Comparison of ENCODE assay signal across 16 cellular contexts in the genomic region with DNA sequence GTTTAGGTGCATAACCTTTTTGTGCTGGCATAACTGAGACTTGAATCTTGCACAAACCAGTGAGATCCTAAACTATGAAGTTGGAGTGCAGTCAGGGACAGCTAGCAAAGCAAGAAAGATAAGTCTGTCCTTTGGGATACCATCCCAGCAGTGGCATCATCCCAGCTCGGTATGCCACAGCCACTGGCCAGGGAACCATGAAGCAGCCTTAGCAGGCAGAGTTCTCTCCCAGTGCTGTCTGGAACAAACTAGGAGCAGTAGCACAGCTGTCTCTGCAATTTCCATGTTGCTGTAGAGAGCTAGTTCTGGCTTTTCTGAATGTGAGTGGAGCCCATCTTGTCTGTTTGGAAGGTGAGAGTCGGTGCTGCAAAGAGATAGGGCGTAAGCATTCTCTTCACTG.
DNase-seq lines count a peak whose midpoint lies in the region; ATAC-seq and TF ChIP-seq lines count a peak whose summit lies in the region.
"Had no signal": no experiment of that assay in that cellular context is flagged by ENCODE, and none has a peak within 500 bp of the region (broad histone marks: within the 10 kb centered on the region; RNA-seq: fewer than 3 reads in every experiment).

No MANE protein-coding gene starts in this region.

- H3K4me3 ChIP-seq in left ventricle myocardium inferior (no peak overlapping the region), fibroblast of the aortic adventitia (ENCODE audit: low read depth, low read length) (no peak overlapping the region), neural progenitor cell (no peak overlapping the region), uterus (no peak overlapping the region)
- H3K4me3 ChIP-seq: BLaER1 had no signal

- peak overlapping the region; percentile 81 for H2AFZ ChIP-seq in neural progenitor cell (replicated peaks)

- H3K4me1 ChIP-seq in left ventricle myocardium inferior (no peaks in the 10 kb centered on the region), neural progenitor cell (no peaks in the 10 kb centered on the region), uterus (no peaks in the 10 kb centered on the region)
- H3K4me1 ChIP-seq: BLaER1, Caco-2 had no signal

- H4K20me1 ChIP-seq in neural progenitor cell (ENCODE audit: low read depth) = no peaks in the 10 kb centered on the region
- H4K20me1 ChIP-seq: BLaER1 had no signal

- H3K27me3 Mint-ChIP-seq in neural progenitor cell (ENCODE audit: insufficient read depth, low read depth) (no peaks in the 10 kb centered on the region), HFFc6 (ENCODE audit: insufficient read depth) (peaks cover 3% of the 10 kb centered on the region)

- no peaks in the 10 kb centered on the region for H3K4me1 Mint-ChIP-seq in neural progenitor cell
- no peaks in the 10 kb centered on the region for H3K4me1 Mint-ChIP-seq in HFFc6 (ENCODE audit: low read depth)
- H3K4me1 Mint-ChIP-seq: CD8-positive, alpha-beta memory T cell had no signal

- no peak overlapping the region for H3K27ac Mint-ChIP-seq in neural progenitor cell
- no peak overlapping the region for H3K27ac Mint-ChIP-seq in HFFc6
- H3K27ac Mint-ChIP-seq: CD8-positive, alpha-beta memory T cell had no signal

- H3K27ac ChIP-seq in left ventricle myocardium inferior (replicated peaks) (no peak overlapping the region), neural progenitor cell (no peak overlapping the region), uterus (no peak overlapping the region)
- H3K27ac ChIP-seq: BLaER1 had no signal

- no peak overlapping the region for H3K9ac ChIP-seq in neural progenitor cell
- H3K9ac ChIP-seq: BLaER1 had no signal

- peak; percentile 53 for DNase-seq in Right ventricle myocardium superior
- DNase-seq in left ventricle myocardium inferior = no peak
- peak; percentile 6 for DNase-seq in fibroblast of the aortic adventitia (ENCODE audit: low read depth)
- DNase-seq in neural progenitor cell (ENCODE audit: low spot score) = no peak
- peak; percentile 54 for DNase-seq in ureter (ENCODE audit: low spot score)
- no peak for DNase-seq in uterus
- no peak for DNase-seq in HFFc6
- DNase-seq: 8988T; AML-193; Caco-2; CD8-positive, alpha-beta memory T cell; DMS53; GF-D8 had no signal

- H3K4me3 Mint-ChIP-seq in neural progenitor cell (no peak overlapping the region), HFFc6 (no peak overlapping the region)
- H3K4me3 Mint-ChIP-seq: CD8-positive, alpha-beta memory T cell had no signal

- no peak overlapping the region for H3K4me2 ChIP-seq in neural progenitor cell
- H3K4me2 ChIP-seq: BLaER1 had no signal

- no peaks in the 10 kb centered on the region for H3K79me2 ChIP-seq in neural progenitor cell (ENCODE audit: low read depth)

- intact Hi-C loops in Right ventricle myocardium superior (cut with DNase I) = no loop called here
- intact Hi-C loops in left ventricle myocardium inferior (cut with micrococcal nuclease) = no loop called here
- intact Hi-C loops in uterus (cut with DNase I; ENCODE audit: low total_unique reads) = no loop called here

- H3K27me3 ChIP-seq in left ventricle myocardium inferior (ENCODE audit: low read depth) = no peaks in the 10 kb centered on the region
- H3K27me3 ChIP-seq in neural progenitor cell = no peaks in the 10 kb centered on the region
- no peaks in the 10 kb centered on the region for H3K27me3 ChIP-seq in uterus
- H3K27me3 ChIP-seq: BLaER1 had no signal

- H3K36me3 Mint-ChIP-seq in neural progenitor cell = no peaks in the 10 kb centered on the region
- no peaks in the 10 kb centered on the region for H3K36me3 Mint-ChIP-seq in HFFc6 (ENCODE audit: low read depth)
- H3K36me3 Mint-ChIP-seq: CD8-positive, alpha-beta memory T cell had no signal

- H3F3A ChIP-seq in neural progenitor cell (ENCODE audit: low read depth) = no peaks in the 10 kb centered on the region

- no peak for TF ChIP-seq CTCF in left ventricle myocardium inferior (IDR thresholded peaks at IDR 0.05; ENCODE audit: borderline replicate concordance)
- TF ChIP-seq CTCF in fibroblast of the aortic adventitia (IDR thresholded peaks at IDR 0.05; ENCODE audit: insufficient read depth, low read length) = no peak
- TF ChIP-seq CTCF in neural progenitor cell (IDR thresholded peaks at IDR 0.05) = no peak
- TF ChIP-seq CTCF in uterus (IDR thresholded peaks at IDR 0.05) = no peak
- no peak for TF ChIP-seq CTCF in HFFc6 (IDR thresholded peaks at IDR 0.05)

- H3K9me3 ChIP-seq in left ventricle myocardium inferior (replicated peaks) (peaks cover 5% of the 10 kb centered on the region), neural progenitor cell (ENCODE audit: low read depth) (no peaks in the 10 kb centered on the region), uterus (no peaks in the 10 kb centered on the region)
- H3K9me3 ChIP-seq: BLaER1, Caco-2 had no signal

- TF ChIP-seq POLR2A in uterus (IDR thresholded peaks at IDR 0.05) = no peak

- H3K9me3 Mint-ChIP-seq in neural progenitor cell (no peaks in the 10 kb centered on the region), HFFc6 (no peaks in the 10 kb centered on the region)
- H3K9me3 Mint-ChIP-seq: CD8-positive, alpha-beta memory T cell had no signal

- no peaks in the 10 kb centered on the region for H3K36me3 ChIP-seq in left ventricle myocardium inferior
- H3K36me3 ChIP-seq in neural progenitor cell = no peaks in the 10 kb centered on the region
- no peaks in the 10 kb centered on the region for H3K36me3 ChIP-seq in uterus
- H3K36me3 ChIP-seq: BLaER1 had no signal

- peak; percentile 52 for ATAC-seq in Right ventricle myocardium superior (ENCODE audit: poor library complexity)
- no peak for ATAC-seq in HG02973 (IDR thresholded peaks at IDR 0.05; ENCODE audit: unreplicated experiment)
- ATAC-seq: HCT116 had no signal

Comparison
In these comparisons a context has a peak if more than half of its experiments do, and no peak if none do; other contexts are left out.
1. DNase-seq: peak in Right ventricle myocardium superior (single experiment), fibroblast of the aortic adventitia (single experiment) and ureter (single experiment); none in left ventricle myocardium inferior (single experiment), neural progenitor cell (single experiment), uterus (0 of 2) and HFFc6 (single experiment).